Comparison of ENCODE assay signal across 16 cellular contexts in genomic region chr17:45660474-45660873, GRCh38.
"Had no signal": no experiment of that assay in that cellular context is flagged by ENCODE, and none has a peak within 500 bp of the region (broad histone marks: within the 10 kb centered on the region; RNA-seq: fewer than 3 reads in every experiment).

No MANE protein-coding gene starts in this region.

- H3K4me3 ChIP-seq: cardiac muscle cell, hepatocyte, suprapubic skin had no signal

- H3K27me3 ChIP-seq: cardiac muscle cell had no signal

- H3K27ac Mint-ChIP-seq: activated naive CD4-positive, alpha-beta T cell treated with anti-CD3 and anti-CD28 coated beads, Interleukin-2, amount 10 ng/mL, durations not matched to agents 7 days and 5 days; activated T-helper 1 cell treated with anti-CD3 and anti-CD28 coated beads, Interleukin-12 subunit alpha, Interleukin-12 subunit beta, Interleukin-2, Interleukin-4 antibody, amounts not matched to agents 30 ng/mL and 10 ng/mL and 1 ng/mL, durations not matched to agents 14 hours and 24 hours and 36 hours; nephron; stimulated activated naive CD8-positive, alpha-beta T cell treated with anti-CD3 and anti-CD28 coated beads, Interleukin-15, Interleukin-2, amounts not matched to agents 100 ng/mL and 50 ng/mL, for 24 hours; T-cell had no signal

- H2AFZ ChIP-seq: hepatocyte had no signal

- H3K9me3 Mint-ChIP-seq: activated naive CD4-positive, alpha-beta T cell treated with anti-CD3 and anti-CD28 coated beads, Interleukin-2, amount 10 ng/mL, durations not matched to agents 7 days and 5 days; activated T-helper 1 cell treated with anti-CD3 and anti-CD28 coated beads, Interleukin-12 subunit alpha, Interleukin-12 subunit beta, Interleukin-2, Interleukin-4 antibody, amounts not matched to agents 30 ng/mL and 10 ng/mL and 1 ng/mL, durations not matched to agents 14 hours and 24 hours and 36 hours; nephron; stimulated activated naive CD8-positive, alpha-beta T cell treated with anti-CD3 and anti-CD28 coated beads, Interleukin-15, Interleukin-2, amounts not matched to agents 100 ng/mL and 50 ng/mL, for 24 hours had no signal

- FAIRE-seq: astrocyte, endometrium had no signal

- DNase-seq: activated CD4-positive, CD25-positive, alpha-beta regulatory T cell treated with anti-CD3 and anti-CD28 coated beads, Interleukin-2, amount 50 U/mL, for 72 hours; activated naive CD4-positive, alpha-beta T cell treated with anti-CD3 and anti-CD28 coated beads, Interleukin-2, amount 10 ng/mL, durations not matched to agents 7 days and 5 days; mesenchymal stem cell; T-cell; T-helper 9 cell; trophoblast cell had no signal

- H3K36me3 Mint-ChIP-seq: activated naive CD4-positive, alpha-beta T cell treated with anti-CD3 and anti-CD28 coated beads, Interleukin-2, amount 10 ng/mL, durations not matched to agents 7 days and 5 days had no signal

- H3K9me3 ChIP-seq: suprapubic skin had no signal

- H3K4me2 ChIP-seq: hepatocyte had no signal

- H3K4me1 ChIP-seq: suprapubic skin had no signal

- H3K4me3 Mint-ChIP-seq: activated naive CD4-positive, alpha-beta T cell treated with anti-CD3 and anti-CD28 coated beads, Interleukin-2, amount 10 ng/mL, durations not matched to agents 7 days and 5 days; activated T-helper 1 cell treated with anti-CD3 and anti-CD28 coated beads, Interleukin-12 subunit alpha, Interleukin-12 subunit beta, Interleukin-2, Interleukin-4 antibody, amounts not matched to agents 30 ng/mL and 10 ng/mL and 1 ng/mL, durations not matched to agents 14 hours and 24 hours and 36 hours; nephron; stimulated activated naive CD8-positive, alpha-beta T cell treated with anti-CD3 and anti-CD28 coated beads, Interleukin-15, Interleukin-2, amounts not matched to agents 100 ng/mL and 50 ng/mL, for 24 hours; T-cell had no signal

- H3K4me1 Mint-ChIP-seq: activated naive CD4-positive, alpha-beta T cell treated with anti-CD3 and anti-CD28 coated beads, Interleukin-2, amount 10 ng/mL, durations not matched to agents 7 days and 5 days; nephron had no signal

- H3K27ac ChIP-seq: cardiac muscle cell, hepatocyte, suprapubic skin had no signal

- H3K36me3 ChIP-seq: cardiac muscle cell, suprapubic skin had no signal

- H3K79me2 ChIP-seq: hepatocyte had no signal

- ATAC-seq: esophagus mucosa, sciatic nerve, T-cell had no signal
